In genomic region chr17:74241434-74241833, GRCh38 we compare ENCODE assay signal across 25 cellular contexts. TPM values are rescaled to one million over a fixed set of nuclear protein-coding genes. Genes with fewer than 3 reads are reported as not detected.
DNase-seq lines count a peak whose midpoint lies in the region; ATAC-seq and TF ChIP-seq lines count a peak whose summit lies in the region.
"Had no signal": no experiment of that assay in that cellular context is flagged by ENCODE, and none has a peak within 500 bp of the region (broad histone marks: within the 10 kb centered on the region; RNA-seq: fewer than 3 reads in every experiment).

No MANE protein-coding gene starts in this region.

- H3K36me3 ChIP-seq in thyroid gland, result no peaks in the 10 kb centered on the region

- H3K4me3 ChIP-seq in thyroid gland (replicated peaks in 1 of 3), result no peak overlapping the region
- H3K4me3 ChIP-seq: coronary artery, mucosa of descending colon, spleen had no signal

- DNase-seq in DMS79 treated with DMSO at 0.1 percent for 48 hours (lab: John Stamatoyannopoulos, UW), result peak; percentile 25
- DNase-seq in DMS79 (lab: John Stamatoyannopoulos, UW), result no peak
- no peak for DNase-seq in Right ventricle myocardium superior
- peak; percentile 59 for DNase-seq in midbrain (lab: John Stamatoyannopoulos, UW)
- peak; percentile 84 to 86 for DNase-seq in thyroid gland
- DNase-seq in iPS-NIHi11 (ENCODE audit: low spot score), result no peak
- no peak for DNase-seq in stimulated activated naive CD8-positive, alpha-beta T cell treated with anti-CD3 and anti-CD28 coated beads, Interleukin-15, Interleukin-2, amounts not matched to agents 100 U/mL and 50 U/mL, for 24 hours
- DNase-seq: activated effector memory CD4-positive, alpha-beta T cell treated with Interleukin-2 at 50 U/mL for 16 hours; HCEC 1CT; Karpas-422; mucosa of descending colon; NCI-H1092; NCI-H2171; NCI-H748 treated with DMSO at 0.1 percent for 48 hours; PC-3; spleen had no signal

- no peak for TF ChIP-seq CTCF in thyroid gland (IDR thresholded peaks at IDR 0.05)

- no peak for TF ChIP-seq POLR2A in thyroid gland (IDR thresholded peaks at IDR 0.05)

- peak overlapping the region; percentile 57 to 74 (median 69) for H3K27ac ChIP-seq in thyroid gland
- H3K27ac ChIP-seq: 22Rv1, C4-2B, epithelial cell of prostate had no signal

- H3K9me3 ChIP-seq in thyroid gland, result no peaks in the 10 kb centered on the region
- H3K9me3 ChIP-seq: mucosa of descending colon, spleen had no signal

- intact Hi-C loops in Right ventricle myocardium superior (cut with DNase I), result no loop called here
- intact Hi-C loops in thyroid gland (cut with DNase I), result no loop called here

- WGBS in thyroid gland, 2 donors, result 16 to 17% methylated on average over 9 of the region's 9 CpGs

- H3K27me3 ChIP-seq in thyroid gland, result no peaks in the 10 kb centered on the region
- H3K27me3 ChIP-seq: spleen had no signal

- ATAC-seq in Right ventricle myocardium superior (ENCODE audit: poor library complexity), result peak; percentile 35
- ATAC-seq in HG02759 (IDR thresholded peaks at IDR 0.05; ENCODE audit: unreplicated experiment), result no peak
- no peak for ATAC-seq in stimulated activated naive CD8-positive, alpha-beta T cell treated with anti-CD3 and anti-CD28 coated beads, Interleukin-15, Interleukin-2, amounts not matched to agents 100 U/mL and 50 U/mL, for 24 hours
- ATAC-seq: mucosa of descending colon; PC-3; stimulated activated memory B cell treated with anti-CD40 and anti-IgM and Interleukin-4, amounts not matched to agents 10 μg/mL and 1 μg/mL and 100 μg/mL, for 72 hours had no signal

- peaks cover 46 to 64% of the 10 kb centered on the region in 2 donors for H3K4me1 ChIP-seq in thyroid gland

RNA-seq across cellular contexts. Expression of gene TTYH2, which starts 28.1 kb away (rescaled TPM):
- total RNA-seq in Right ventricle myocardium superior (41.8 TPM), thyroid gland (10 to 100 TPM; 12.4 to 24.7 (median 18.8) TPM)

RNA-seq across cellular contexts. Expression of gene DNAI2, which starts 32.6 kb away (rescaled TPM):
- total RNA-seq in Right ventricle myocardium superior (not detected), thyroid gland (under 1 TPM in 1 of 4 donors, not detected in 3; 0.13 TPM)
- total RNA-seq: aorta, mucosa of descending colon, osteocyte, PC-3, ureter had no signal

RNA-seq across cellular contexts. Expression of gene RPL38, which starts 38.0 kb away (rescaled TPM):
- 691 TPM for total RNA-seq in Right ventricle myocardium superior
- total RNA-seq in thyroid gland, result 100 to 1,000 TPM; 320 to 657 (median 412) TPM

Comparison
In these comparisons a context has a peak if more than half of its experiments do, and no peak if none do; other contexts are left out.
1. DNase-seq: peak in DMS79 treated with DMSO at 0.1 percent for 48 hours (single experiment), midbrain (single experiment) and thyroid gland (2 of 2); none in DMS79 (single experiment), Right ventricle myocardium superior (single experiment), iPS-NIHi11 (single experiment) and stimulated activated naive CD8-positive, alpha-beta T cell treated with anti-CD3 and anti-CD28 coated beads, Interleukin-15, Interleukin-2, amounts not matched to agents 100 U/mL and 50 U/mL, for 24 hours (single experiment).